18 cellular contexts compared by ENCODE assay signal in genomic region chr2:150134223-150134858, GRCh38.
A peak's percentile ranks its signal among the peaks of the same experiment; 100 is the strongest.
DNase-seq lines count a peak whose midpoint lies in the region; ATAC-seq, FAIRE-seq and TF ChIP-seq lines count a peak whose summit lies in the region.
"Had no signal": no experiment of that assay in that cellular context is flagged by ENCODE, and none has a peak within 500 bp of the region (broad histone marks: within the 10 kb centered on the region; RNA-seq: fewer than 3 reads in every experiment).

No MANE protein-coding gene starts in this region.

- H3K9me2 ChIP-seq in PC-9 (ENCODE audit: insufficient read depth), result no peaks in the 10 kb centered on the region

- no peak overlapping the region for H3K4me3 ChIP-seq in PC-9
- no peak overlapping the region for H3K4me3 ChIP-seq in mesendoderm (ENCODE audit: low read length)
- H3K4me3 ChIP-seq: Peyer's patch had no signal

- peak overlapping the region; percentile 31 for H3K4me3 Mint-ChIP-seq in Calu3 (ENCODE audit: low read depth, unreplicated experiment)
- H3K4me3 Mint-ChIP-seq in stimulated activated naive B cell treated with anti-CD40 and anti-IgM and Interleukin-4, amounts not matched to agents 10 μg/mL and 1 μg/mL and 100 μg/mL, for 72 hours, result no peak overlapping the region
- H3K4me3 Mint-ChIP-seq in activated CD4-positive, alpha-beta memory T cell treated with anti-CD3 and anti-CD28 coated beads for 36 hours, result no peak overlapping the region
- H3K4me3 Mint-ChIP-seq: activated naive CD8-positive, alpha-beta T cell treated with anti-CD3 and anti-CD28 coated beads for 36 hours; T-cell had no signal

- no peak overlapping the region for H2AFZ ChIP-seq in PC-9

- H3K27ac Mint-ChIP-seq in Calu3 (ENCODE audit: unreplicated experiment), result peak overlapping the region; percentile 71
- no peak overlapping the region for H3K27ac Mint-ChIP-seq in stimulated activated naive B cell treated with anti-CD40 and anti-IgM and Interleukin-4, amounts not matched to agents 10 μg/mL and 1 μg/mL and 100 μg/mL, for 72 hours
- no peak overlapping the region for H3K27ac Mint-ChIP-seq in activated CD4-positive, alpha-beta memory T cell treated with anti-CD3 and anti-CD28 coated beads for 36 hours
- H3K27ac Mint-ChIP-seq: activated naive CD8-positive, alpha-beta T cell treated with anti-CD3 and anti-CD28 coated beads for 36 hours; T-cell had no signal

- no peaks in the 10 kb centered on the region for H3K9me3 Mint-ChIP-seq in Calu3 (ENCODE audit: low read depth, unreplicated experiment)
- peaks cover 0 to 7% of the 10 kb centered on the region in 2 donors for H3K9me3 Mint-ChIP-seq in stimulated activated naive B cell treated with anti-CD40 and anti-IgM and Interleukin-4, amounts not matched to agents 10 μg/mL and 1 μg/mL and 100 μg/mL, for 72 hours
- no peaks in the 10 kb centered on the region for H3K9me3 Mint-ChIP-seq in activated CD4-positive, alpha-beta memory T cell treated with anti-CD3 and anti-CD28 coated beads for 36 hours
- H3K9me3 Mint-ChIP-seq: activated naive CD8-positive, alpha-beta T cell treated with anti-CD3 and anti-CD28 coated beads for 36 hours had no signal

- no peaks in the 10 kb centered on the region for H3F3A ChIP-seq in PC-9 (ENCODE audit: insufficient read depth, low read depth)

- H2AK5ac ChIP-seq in mesendoderm (ENCODE audit: low read length), result no peak overlapping the region

- no peak overlapping the region for H2BK120ac ChIP-seq in mesendoderm (ENCODE audit: low read depth, low read length)

- H3K4me1 Mint-ChIP-seq in Calu3 (ENCODE audit: low read depth, unreplicated experiment), result peaks cover 60% of the 10 kb centered on the region
- H3K4me1 Mint-ChIP-seq in stimulated activated naive B cell treated with anti-CD40 and anti-IgM and Interleukin-4, amounts not matched to agents 10 μg/mL and 1 μg/mL and 100 μg/mL, for 72 hours, result no peaks in the 10 kb centered on the region
- no peaks in the 10 kb centered on the region for H3K4me1 Mint-ChIP-seq in activated CD4-positive, alpha-beta memory T cell treated with anti-CD3 and anti-CD28 coated beads for 36 hours (ENCODE audit: low read depth)
- H3K4me1 Mint-ChIP-seq: T-cell had no signal

- H3K23ac ChIP-seq in mesendoderm (ENCODE audit: low read length), result no peak overlapping the region

- CTCF ChIA-PET in Calu3 (lab: Charles Lee) (interaction anchor here (1.4 kb wide), 2 partner anchors 9 to 476 kb away, joined by 4 to 6 read pairs; no protein-coding TSS in a partner anchor), PC-9 (lab: Charles Lee) (no interaction called here)
- CTCF ChIA-PET in activated CD4-positive, alpha-beta memory T cell treated with anti-CD3 and anti-CD28 coated beads for 36 hours (lab: Charles Lee), result no interaction called here

- H4K5ac ChIP-seq in mesendoderm (ENCODE audit: low read length), result no peak overlapping the region

- BruUV-seq in Calu3 (replicated peaks; lab: Mats Ljungman, UMichigan) (TSS peak; percentile 92), PC-9 (replicated peaks; lab: Mats Ljungman, UMichigan) (TSS peak; percentile 98)

- no peaks in the 10 kb centered on the region for H3K27me3 ChIP-seq in PC-9 (ENCODE audit: insufficient read depth, low read depth)
- H3K27me3 ChIP-seq in mesendoderm (ENCODE audit: insufficient read depth, low read length, poor library complexity), result no peaks in the 10 kb centered on the region
- H3K27me3 ChIP-seq: BE2C, Peyer's patch had no signal

- H3K36me3 Mint-ChIP-seq in Calu3 (ENCODE audit: insufficient read depth, unreplicated experiment), result peaks cover 4% of the 10 kb centered on the region
- no peaks in the 10 kb centered on the region for H3K36me3 Mint-ChIP-seq in stimulated activated naive B cell treated with anti-CD40 and anti-IgM and Interleukin-4, amounts not matched to agents 10 μg/mL and 1 μg/mL and 100 μg/mL, for 72 hours
- no peaks in the 10 kb centered on the region for H3K36me3 Mint-ChIP-seq in activated CD4-positive, alpha-beta memory T cell treated with anti-CD3 and anti-CD28 coated beads for 36 hours
- H3K36me3 Mint-ChIP-seq: activated naive CD8-positive, alpha-beta T cell treated with anti-CD3 and anti-CD28 coated beads for 36 hours; T-cell had no signal

- TF ChIP-seq CTCF in Calu3 (IDR thresholded peaks at IDR 0.05; ENCODE audit: unreplicated experiment) (no peak), PC-9 (conservative IDR thresholded peaks at IDR 0.05) (no peak)

- no peaks in the 10 kb centered on the region for H3K79me1 ChIP-seq in mesendoderm (ENCODE audit: low read length)

- no peak overlapping the region for H3K56ac ChIP-seq in mesendoderm (ENCODE audit: low read length)

- DNase-seq in Calu3 (no peak), PC-9 (no peak), mesendoderm (no peak), NCI-H2107 treated with DMSO at 0.1 percent for 48 hours (lab: John Stamatoyannopoulos, UW; ENCODE audit: unreplicated experiment) (no peak), anterior cingulate cortex (lab: John Stamatoyannopoulos, UW) (no peak)
- DNase-seq in stimulated activated naive B cell treated with anti-CD40 and anti-IgM and Interleukin-4, amounts not matched to agents 10 μg/mL and 1 μg/mL and 100 μg/mL, for 72 hours, result no peak
- DNase-seq in activated CD4-positive, alpha-beta memory T cell treated with anti-CD3 and anti-CD28 coated beads for 36 hours, result no peak
- DNase-seq: activated naive CD8-positive, alpha-beta T cell treated with anti-CD3 and anti-CD28 coated beads for 36 hours; activated T-cell treated with anti-CD3 and anti-CD28 coated beads, Interleukin-2, amount 50 U/mL, for 48 hours; central memory CD4-positive, alpha-beta T cell; NCI-H1930; occipital lobe; stimulated activated CD4-positive, alpha-beta T cell treated with anti-CD3 and anti-CD28 coated beads, Interleukin-4, amount 100 ng/mL, for 4 hours; T-cell had no signal

- WGBS in mesendoderm (ENCODE audit: extremely low coverage, insufficient coverage, low lambda C conversion rate), result no CpG with 5 or more reads among the region's 6 CpGs

- no peaks in the 10 kb centered on the region; the same call in 1 of the 2 replicates for H3K9me3 ChIP-seq in PC-9 (ENCODE audit: insufficient read depth, low read depth)
- H3K9me3 ChIP-seq: BE2C, Peyer's patch had no signal

- H3K4me2 ChIP-seq in PC-9, result no peak overlapping the region
- no peak overlapping the region for H3K4me2 ChIP-seq in mesendoderm (ENCODE audit: low read length)

- no peak overlapping the region for H3K4ac ChIP-seq in mesendoderm (ENCODE audit: low read depth, low read length)

- H2BK5ac ChIP-seq in mesendoderm (ENCODE audit: low read length), result no peak overlapping the region

- no peak overlapping the region for H4K8ac ChIP-seq in mesendoderm (ENCODE audit: low read depth, low read length)

- no peaks in the 10 kb centered on the region for H3K36me3 ChIP-seq in PC-9 (ENCODE audit: low read depth)
- H3K36me3 ChIP-seq in mesendoderm (ENCODE audit: control insufficient read depth, insufficient read depth, low read length), result no peaks in the 10 kb centered on the region
- H3K36me3 ChIP-seq: BE2C, Peyer's patch had no signal

- H3K4me1 ChIP-seq in PC-9 (replicated peaks; ENCODE audit: insufficient read depth), result peaks cover 5% of the 10 kb centered on the region; the same call in 1 of the 2 replicates
- H3K4me1 ChIP-seq in mesendoderm (ENCODE audit: control insufficient read depth, low read depth, low read length), result no peaks in the 10 kb centered on the region
- H3K4me1 ChIP-seq: BE2C, Peyer's patch had no signal

- FAIRE-seq in endometrium (lab: Jason Lieb, UNC), result peak; percentile 97
- FAIRE-seq: islet of Langerhans had no signal

- no peaks in the 10 kb centered on the region for H3K27me3 Mint-ChIP-seq in Calu3 (ENCODE audit: unreplicated experiment)
- no peaks in the 10 kb centered on the region for H3K27me3 Mint-ChIP-seq in stimulated activated naive B cell treated with anti-CD40 and anti-IgM and Interleukin-4, amounts not matched to agents 10 μg/mL and 1 μg/mL and 100 μg/mL, for 72 hours
- no peaks in the 10 kb centered on the region for H3K27me3 Mint-ChIP-seq in activated CD4-positive, alpha-beta memory T cell treated with anti-CD3 and anti-CD28 coated beads for 36 hours
- H3K27me3 Mint-ChIP-seq: activated naive CD8-positive, alpha-beta T cell treated with anti-CD3 and anti-CD28 coated beads for 36 hours; T-cell had no signal

- H3K79me2 ChIP-seq in PC-9 (ENCODE audit: low read depth) (no peaks in the 10 kb centered on the region), mesendoderm (ENCODE audit: control insufficient read depth, insufficient read depth, low read length) (no peaks in the 10 kb centered on the region)

- POLR2A ChIA-PET in PC-9 (lab: Charles Lee; ENCODE audit: unreplicated experiment), result interaction anchor here (0.6 kb wide), 1 partner anchor 338 kb away, joined by 7 read pairs; no protein-coding TSS in a partner anchor
- POLR2A ChIA-PET in activated CD4-positive, alpha-beta memory T cell treated with anti-CD3 and anti-CD28 coated beads for 36 hours (lab: Charles Lee), result no interaction called here

- no peak for ATAC-seq in stimulated activated naive B cell treated with anti-CD40 and anti-IgM and Interleukin-4, amounts not matched to agents 10 μg/mL and 1 μg/mL and 100 μg/mL, for 72 hours (replicated peaks)
- ATAC-seq: T-cell had no signal

- intact Hi-C loops in Calu3 (cut with micrococcal nuclease; ENCODE audit: unreplicated experiment) (loop anchor here (2.0 kb wide), 1 partner anchor 538 kb away; no protein-coding TSS in a partner anchor), PC-9 (cut with micrococcal nuclease; ENCODE audit: unreplicated experiment) (no loop called here)
- intact Hi-C loops in activated CD4-positive, alpha-beta memory T cell treated with anti-CD3 and anti-CD28 coated beads for 36 hours (cut with micrococcal nuclease), result no loop called here

- H2BK15ac ChIP-seq in mesendoderm (replicated peaks; ENCODE audit: low read depth), result no peak overlapping the region

- H3K18ac ChIP-seq in mesendoderm (ENCODE audit: low read length), result peak overlapping the region; percentile 41

- no peaks in the 10 kb centered on the region for H4K20me1 ChIP-seq in PC-9 (ENCODE audit: insufficient read depth)

- H3K27ac ChIP-seq in PC-9 (peak overlapping the region; percentile 74), mesendoderm (ENCODE audit: low read depth, low read length) (no peak overlapping the region)

- no peak overlapping the region for H3K9ac ChIP-seq in mesendoderm (ENCODE audit: low read length)
